In genomic region chr12:14554281-14555008, GRCh38 we compare ENCODE assay signal across 8 cellular contexts. TPM values are rescaled to one million over a fixed set of nuclear protein-coding genes. Genes with fewer than 3 reads are reported as not detected.
DNase-seq lines count a peak whose midpoint lies in the region; ATAC-seq, FAIRE-seq and TF ChIP-seq lines count a peak whose summit lies in the region.

No MANE protein-coding gene starts in this region.

- ATAC-seq in naive thymus-derived CD4-positive, alpha-beta T cell, result peak; percentile 77

- H3K9me3 ChIP-seq in naive thymus-derived CD4-positive, alpha-beta T cell (ENCODE audit: control insufficient read depth in 2 of 3, low read length in 3 of 3), result no peaks in the 10 kb centered on the region

- POLR2A ChIA-PET in naive thymus-derived CD4-positive, alpha-beta T cell (lab: Charles Lee), result no interaction called here

- CTCF ChIA-PET in naive thymus-derived CD4-positive, alpha-beta T cell (lab: Charles Lee), result no interaction called here

- peak; percentile 13 for DNase-seq in COLO829 (ENCODE audit: low spot score)
- DNase-seq in NCI-H2171 treated with DMSO at 0.1 percent for 48 hours (lab: John Stamatoyannopoulos, UW), result peak; percentile 24
- DNase-seq in epithelial cell of prostate (ENCODE audit: low read depth, low spot score), result peak; percentile 31
- DNase-seq in naive thymus-derived CD4-positive, alpha-beta T cell, result no peak
- no peak for DNase-seq in foreskin melanocyte
- DNase-seq in GM20000 (ENCODE audit: low spot score), result no peak
- DNase-seq in immature natural killer cell, result no peak
- no peak for DNase-seq in GM12891 (ENCODE audit: insufficient read length, low spot score)

- TF ChIP-seq POLR2A in GM12891 (IDR thresholded peaks at IDR 0.05; ENCODE audit: low read depth, low read length), result no peak

- no peak overlapping the region for H3K4me3 Mint-ChIP-seq in naive thymus-derived CD4-positive, alpha-beta T cell
- H3K4me3 Mint-ChIP-seq in immature natural killer cell, result no peak overlapping the region

- no peaks in the 10 kb centered on the region for H3K36me3 Mint-ChIP-seq in naive thymus-derived CD4-positive, alpha-beta T cell
- no peaks in the 10 kb centered on the region for H3K36me3 Mint-ChIP-seq in immature natural killer cell

- H3K4me1 ChIP-seq in naive thymus-derived CD4-positive, alpha-beta T cell (ENCODE audit: control insufficient read depth in 2 of 2, insufficient read depth in 2 of 2, low read length in 2 of 2), result no peaks in the 10 kb centered on the region

- H3K4me1 Mint-ChIP-seq in naive thymus-derived CD4-positive, alpha-beta T cell, result peaks cover 0 to 8% (median 6%) of the 10 kb centered on the region in 7 donors
- H3K4me1 Mint-ChIP-seq in immature natural killer cell, result no peaks in the 10 kb centered on the region

- intact Hi-C loops in naive thymus-derived CD4-positive, alpha-beta T cell (cut with micrococcal nuclease), result no loop called here

- no peaks in the 10 kb centered on the region for H3K36me3 ChIP-seq in naive thymus-derived CD4-positive, alpha-beta T cell (ENCODE audit: control insufficient read depth in 2 of 3, insufficient read depth in 3 of 3, low read length in 3 of 3)

- FAIRE-seq in GM12891 (lab: Jason Lieb, UNC), result no peak

- peaks cover 0 to 7% (median 4%) of the 10 kb centered on the region in 5 donors for H3K27me3 Mint-ChIP-seq in naive thymus-derived CD4-positive, alpha-beta T cell
- H3K27me3 Mint-ChIP-seq in immature natural killer cell (ENCODE audit: low read depth in 3 of 3), result peaks cover 0 to 6% (median 4%) of the 10 kb centered on the region in 3 donors

- TF ChIP-seq CTCF in GM20000 (IDR thresholded peaks at IDR 0.05; ENCODE audit: extremely low read depth, missing control alignments), result no peak

- H3K27ac ChIP-seq in epithelial cell of prostate, result peak overlapping the region; percentile 43
- H3K27ac ChIP-seq in naive thymus-derived CD4-positive, alpha-beta T cell (ENCODE audit: low read depth, low read length), result no peak overlapping the region

- no peak overlapping the region for H3K4me3 ChIP-seq in naive thymus-derived CD4-positive, alpha-beta T cell (ENCODE audit: low read length)

- no peaks in the 10 kb centered on the region for H3K27me3 ChIP-seq in naive thymus-derived CD4-positive, alpha-beta T cell (ENCODE audit: control insufficient read depth in 2 of 2, insufficient read depth in 2 of 2, low read length in 2 of 2)

- H3K9me3 Mint-ChIP-seq in naive thymus-derived CD4-positive, alpha-beta T cell, result peaks cover 0 to 3% (median 0%) of the 10 kb centered on the region in 11 donors
- H3K9me3 Mint-ChIP-seq in immature natural killer cell, result no peaks in the 10 kb centered on the region

- H3K27ac Mint-ChIP-seq in naive thymus-derived CD4-positive, alpha-beta T cell, result no peak overlapping the region
- no peak overlapping the region for H3K27ac Mint-ChIP-seq in immature natural killer cell

TF ChIP-seq in GM12891, 5 proteins besides CTCF, POLR2A, EP300 and RAD21:
- TF ChIP-seq PAX5 (IDR thresholded peaks at IDR 0.05; ENCODE audit: insufficient read depth, low read length, severe bottlenecking) (no peak), POU2F2 (IDR thresholded peaks at IDR 0.05; ENCODE audit: low read depth, low read length) (no peak), POLR2AphosphoS5 (IDR thresholded peaks at IDR 0.05; ENCODE audit: low read depth, low read length) (no peak), SPI1 (IDR thresholded peaks at IDR 0.05; ENCODE audit: low read depth, low read length) (no peak), TAF1 (IDR thresholded peaks at IDR 0.05; ENCODE audit: low read depth, low read length) (no peak)

RNA-seq across cellular contexts. Expression of gene PLBD1, which starts 13.2 kb away (rescaled TPM):
- 10 to 100 TPM in 1 of 5 experiments, 1 to 10 TPM in 1, under 1 TPM in 2, not detected in 1; 0.30 to 74.1 (median 4.6) TPM for total RNA-seq in naive thymus-derived CD4-positive, alpha-beta T cell
- polyA plus RNA-seq in naive thymus-derived CD4-positive, alpha-beta T cell, result under 1 TPM; 0.44 to 0.69 TPM
- polyA plus RNA-seq in immature natural killer cell, result 1 to 10 TPM; 1.8 to 8.4 (median 7.0) TPM
- 0.98 TPM for polyA plus RNA-seq in GM12891 (2012; ENCODE audit: low read depth, missing spikeins)

Comparison
In these comparisons a context has a peak if more than half of its experiments do, and no peak if none do; other contexts are left out.
1. DNase-seq: peak in COLO829 (single experiment), NCI-H2171 treated with DMSO at 0.1 percent for 48 hours (single experiment) and epithelial cell of prostate (single experiment); none in naive thymus-derived CD4-positive, alpha-beta T cell (0 of 9), foreskin melanocyte (single experiment), GM20000 (single experiment), immature natural killer cell (0 of 3) and GM12891 (single experiment).